2 cellular contexts compared by ENCODE assay signal in the genomic region with DNA sequence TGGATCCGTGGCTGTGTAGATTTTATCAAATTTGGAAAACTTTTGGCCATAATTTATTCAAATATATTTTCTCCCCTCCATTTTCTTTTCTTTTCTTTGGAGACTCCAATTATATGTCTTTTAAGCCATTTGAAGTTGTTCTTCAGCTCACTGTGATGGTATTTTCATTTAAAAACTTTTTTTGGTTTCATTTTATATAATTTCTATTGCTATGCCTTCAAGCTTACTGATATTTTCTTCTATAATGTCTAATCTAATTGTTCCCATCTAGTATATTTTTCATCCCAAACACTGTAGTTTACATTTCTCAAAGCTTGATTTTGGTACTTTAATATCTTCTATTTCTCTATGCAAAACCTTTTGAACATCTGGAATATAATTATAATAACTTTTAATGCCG.
TF ChIP-seq lines count a peak whose summit lies in the region.

No MANE protein-coding gene starts in this region.

TF ChIP-seq in SK-N-SH treated with all-trans-retinoic acid at 6 μM for 48 hours, 23 proteins besides CTCF, POLR2A, EP300 and RAD21 (continued from another document):
- no peak for TF ChIP-seq CREB5 (CRISPR knock-in tag; IDR thresholded peaks at IDR 0.05; ENCODE audit: low read depth)

TF ChIP-seq in SK-N-SH, 30 proteins besides CTCF, POLR2A, EP300 and RAD21 (continued from another document):
- TF ChIP-seq ZBTB33 (IDR thresholded peaks at IDR 0.05; ENCODE audit: borderline replicate concordance, low read depth) (no peak), RFX5 (IDR thresholded peaks at IDR 0.05; ENCODE audit: low read length) (no peak), TAF1 (IDR thresholded peaks at IDR 0.05; ENCODE audit: borderline replicate concordance, low read depth, low read length) (no peak), ELF1 (IDR thresholded peaks at IDR 0.05) (no peak), TEAD4 (IDR thresholded peaks at IDR 0.05; ENCODE audit: borderline replicate concordance, insufficient read depth) (no peak), USF2 (IDR thresholded peaks at IDR 0.05; ENCODE audit: borderline replicate concordance, low read depth, low read length) (no peak), SMC3 (IDR thresholded peaks at IDR 0.05; ENCODE audit: low read depth, low read length) (no peak), FOSL2 (IDR thresholded peaks at IDR 0.05; ENCODE audit: borderline replicate concordance, low read depth) (no peak), FOXJ3 (CRISPR knock-in tag; IDR thresholded peaks at IDR 0.05) (no peak)
- TF ChIP-seq, protein P1, sequence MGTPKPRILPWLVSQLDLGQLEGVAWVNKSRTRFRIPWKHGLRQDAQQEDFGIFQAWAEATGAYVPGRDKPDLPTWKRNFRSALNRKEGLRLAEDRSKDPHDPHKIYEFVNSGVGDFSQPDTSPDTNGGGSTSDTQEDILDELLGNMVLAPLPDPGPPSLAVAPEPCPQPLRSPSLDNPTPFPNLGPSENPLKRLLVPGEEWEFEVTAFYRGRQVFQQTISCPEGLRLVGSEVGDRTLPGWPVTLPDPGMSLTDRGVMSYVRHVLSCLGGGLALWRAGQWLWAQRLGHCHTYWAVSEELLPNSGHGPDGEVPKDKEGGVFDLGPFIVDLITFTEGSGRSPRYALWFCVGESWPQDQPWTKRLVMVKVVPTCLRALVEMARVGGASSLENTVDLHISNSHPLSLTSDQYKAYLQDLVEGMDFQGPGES (IDR thresholded peaks at IDR 0.05; ENCODE audit: low read depth, low read length): no peak
